10 cellular contexts compared by ENCODE assay signal in genomic region chr16:14487579-14487978, GRCh38.
DNase-seq lines count a peak whose midpoint lies in the region; ATAC-seq, FAIRE-seq and TF ChIP-seq lines count a peak whose summit lies in the region.
"Had no signal": no experiment of that assay in that cellular context is flagged by ENCODE, and none has a peak within 500 bp of the region (broad histone marks: within the 10 kb centered on the region; RNA-seq: fewer than 3 reads in every experiment).

No MANE protein-coding gene starts in this region.

- intact Hi-C loops in Panc1 (cut with micrococcal nuclease; ENCODE audit: unreplicated experiment) (loop anchor here (5.0 kb wide), 1 partner anchor 185 kb away; no protein-coding TSS in a partner anchor), endothelial cell of umbilical vein (cut with micrococcal nuclease) (loop anchor here (2.0 to 5.0 kb wide), 3 partner anchors 41 to 200 kb away; no protein-coding TSS in a partner anchor), gastrocnemius medialis (cut with DNase I; ENCODE audit: low total_unique reads) (loop anchor here (2.0 to 5.0 kb wide), 2 partner anchors 41 to 50 kb away; no protein-coding TSS in a partner anchor)

- peak; percentile 4 for DNase-seq in NOMO-1 treated with DMSO at 0.1 percent for 48 hours (lab: John Stamatoyannopoulos, UW; ENCODE audit: unreplicated experiment)
- no peak for DNase-seq in NOMO-1 (lab: John Stamatoyannopoulos, UW; ENCODE audit: unreplicated experiment in 2 of 2)
- DNase-seq in Panc1 (ENCODE audit: low read depth, low spot score) = no peak
- DNase-seq in endothelial cell of umbilical vein (ENCODE audit: low read depth, low spot score) = peak; percentile 55
- DNase-seq in gastrocnemius medialis = no peak
- no peak for DNase-seq in NCI-H524 treated with DMSO at 0.1 percent for 48 hours (lab: John Stamatoyannopoulos, UW)
- DNase-seq in NCI-H2227 (lab: John Stamatoyannopoulos, UW; ENCODE audit: unreplicated experiment) = no peak
- DNase-seq: NCI-H2171 treated with DMSO at 0.1 percent for 48 hours, upper lobe of right lung had no signal

- TF ChIP-seq POLR2A in endothelial cell of umbilical vein (IDR thresholded peaks at IDR 0.05; ENCODE audit: low read depth, low read length) (no peak), gastrocnemius medialis (IDR thresholded peaks at IDR 0.05) (no peak)

- no TSS peak for BruUV-seq in Panc1 (replicated peaks; lab: Mats Ljungman, UMichigan)
- no TSS peak for BruUV-seq in endothelial cell of umbilical vein (replicated peaks; lab: Mats Ljungman, UMichigan)

- H3K9me3 ChIP-seq in Panc1 (ENCODE audit: control insufficient read depth, insufficient read depth, low read depth, low read length) (no peaks in the 10 kb centered on the region), endothelial cell of umbilical vein (replicated peaks; ENCODE audit: control insufficient read depth, insufficient read depth, low read length) (no peaks in the 10 kb centered on the region), gastrocnemius medialis (no peaks in the 10 kb centered on the region)
- H3K9me3 ChIP-seq: upper lobe of right lung had no signal

- POLR2A ChIA-PET in Panc1 (lab: Charles Lee) = no interaction called here
- POLR2A ChIA-PET in endothelial cell of umbilical vein (lab: Charles Lee) = no interaction called here

- H3K4me1 ChIP-seq in Panc1 (ENCODE audit: control insufficient read depth, insufficient read depth, low read length) (peaks cover 21% of the 10 kb centered on the region), endothelial cell of umbilical vein (ENCODE audit: control insufficient read depth, extremely low read depth, insufficient read depth, low read length) (peaks cover 36% of the 10 kb centered on the region), gastrocnemius medialis (peaks cover 34 to 54% of the 10 kb centered on the region in 2 donors)

- H3K4me3 ChIP-seq in Panc1 (ENCODE audit: low read depth in 2 of 2, low read length in 2 of 2) = no peak overlapping the region
- peak overlapping the region in 1 of 3 experiments; percentile 9 for H3K4me3 ChIP-seq in endothelial cell of umbilical vein (replicated peaks in 1 of 3; ENCODE audit: insufficient read depth in 1 of 3, low read depth in 1 of 3, low read length in 3 of 3)
- peak overlapping the region; percentile 49 to 59 (median 54) for H3K4me3 ChIP-seq in gastrocnemius medialis

- dilution Hi-C loops in endothelial cell of umbilical vein (cut with MboI; ENCODE audit: extremely low pct_ligation_motif_present, low sequenced_read_pairs) = no loop called here

- no peak for ATAC-seq in Panc1
- ATAC-seq in gastrocnemius medialis = no peak
- ATAC-seq in GM21526 (IDR thresholded peaks at IDR 0.05; ENCODE audit: low FRiP score, unreplicated experiment) = no peak

- no peaks in the 10 kb centered on the region for H3K9me1 ChIP-seq in endothelial cell of umbilical vein (replicated peaks; ENCODE audit: control insufficient read depth, extremely low read depth, insufficient read depth, low read length)

- peak overlapping the region; percentile 66 for H3K4me2 ChIP-seq in endothelial cell of umbilical vein (ENCODE audit: insufficient read depth, low read length)

- in situ Hi-C loops in Panc1 (cut with HindIII; ENCODE audit: low pct_unique_long_range_greater_than_20kb, low sequenced_read_pairs) (no loop called here), gastrocnemius medialis (cut with MboI; ENCODE audit: low sequenced_read_pairs in 4 of 4) (no loop called here)

- H3K27me3 ChIP-seq in Panc1 (ENCODE audit: control insufficient read depth, insufficient read depth, low read length) (no peaks in the 10 kb centered on the region), endothelial cell of umbilical vein (ENCODE audit: control insufficient read depth in 2 of 2, insufficient read depth in 2 of 2, low read length in 2 of 2) (no peaks in the 10 kb centered on the region), gastrocnemius medialis (no peaks in the 10 kb centered on the region)
- H3K27me3 ChIP-seq: upper lobe of right lung had no signal

- H4K20me1 ChIP-seq in endothelial cell of umbilical vein (replicated peaks; ENCODE audit: control insufficient read depth, extremely low read depth, insufficient read depth, low read length) = no peaks in the 10 kb centered on the region

- no peak overlapping the region for H2AFZ ChIP-seq in endothelial cell of umbilical vein (ENCODE audit: low read depth, low read length)

- CTCF ChIA-PET in Panc1 (lab: Charles Lee) (no interaction called here), endothelial cell of umbilical vein (lab: Charles Lee) (interaction anchor here (1.0 to 1.6 kb wide), 4 partner anchors 12 to 78 kb away, joined by 3 to 5 read pairs (median 3); no protein-coding TSS in a partner anchor)

- H3K27ac ChIP-seq in Panc1 (ENCODE audit: low read length) (peak overlapping the region; percentile 57; the same call in 1 of the 2 replicates), endothelial cell of umbilical vein (ENCODE audit: insufficient read depth, low read depth, low read length) (peak overlapping the region; percentile 55), gastrocnemius medialis (peak overlapping the region; percentile 81 to 92 (median 86))

- no peak for TF ChIP-seq CTCF in Panc1 (IDR thresholded peaks at IDR 0.05)
- TF ChIP-seq CTCF in endothelial cell of umbilical vein (IDR thresholded peaks at IDR 0.05; ENCODE audit: extremely low read depth in 1 of 2, insufficient read depth in 1 of 2, low read depth in 1 of 2, low read length in 2 of 2) = no peak
- no peak for TF ChIP-seq CTCF in gastrocnemius medialis (IDR thresholded peaks at IDR 0.05 in 4 of 5, conservative IDR thresholded peaks at IDR 0.05 in 1 of 5)

- no peaks in the 10 kb centered on the region for H3K79me2 ChIP-seq in endothelial cell of umbilical vein (ENCODE audit: control insufficient read depth, insufficient read depth, low read length)

- peak; percentile 60 for FAIRE-seq in endothelial cell of umbilical vein (lab: Jason Lieb, UNC)

- peak overlapping the region; percentile 3 for H3K9ac ChIP-seq in endothelial cell of umbilical vein (replicated peaks; ENCODE audit: extremely low read depth, insufficient read depth, low read length)

- H3K36me3 ChIP-seq in Panc1 (ENCODE audit: control insufficient read depth, insufficient read depth, low read length) (no peaks in the 10 kb centered on the region), endothelial cell of umbilical vein (ENCODE audit: control insufficient read depth in 2 of 2, extremely low read depth in 1 of 2, insufficient read depth in 2 of 2, low read length in 2 of 2) (peaks cover 0 to 2% of the 10 kb centered on the region in 2 experiments), gastrocnemius medialis (no peaks in the 10 kb centered on the region)

TF ChIP-seq in endothelial cell of umbilical vein, 7 proteins besides CTCF, POLR2A, EP300 and RAD21:
- TF ChIP-seq GATA2 (IDR thresholded peaks at IDR 0.05; ENCODE audit: insufficient read depth, insufficient read length, low read depth, low read length) = peak; percentile 89
- no peak for TF ChIP-seq FOS (IDR thresholded peaks at IDR 0.05; ENCODE audit: borderline replicate concordance, insufficient read depth, low read length)
TF ChIP-seq in endothelial cell of umbilical vein: peak in this region for 1.

Comparison
In these comparisons a context has a peak if more than half of its experiments do, and no peak if none do; other contexts are left out.
1. DNase-seq: peak in NOMO-1 treated with DMSO at 0.1 percent for 48 hours (single experiment) and endothelial cell of umbilical vein (single experiment); none in NOMO-1 (0 of 2), Panc1 (single experiment), gastrocnemius medialis (0 of 2), NCI-H524 treated with DMSO at 0.1 percent for 48 hours (single experiment) and NCI-H2227 (single experiment).
2. H3K4me3 ChIP-seq: peak in gastrocnemius medialis (4 of 4); none in Panc1 (0 of 2).
3. Peak in every context shown above with its lines, with median percentiles within 50 percentile points of each other: H3K27ac ChIP-seq.